Comparison of ENCODE assay signal across 11 cellular contexts in genomic region chr13:82758056-82758455, GRCh38.
DNase-seq lines count a peak whose midpoint lies in the region; ATAC-seq and TF ChIP-seq lines count a peak whose summit lies in the region.
"Had no signal": no experiment of that assay in that cellular context is flagged by ENCODE, and none has a peak within 500 bp of the region (broad histone marks: within the 10 kb centered on the region; RNA-seq: fewer than 3 reads in every experiment).

No MANE protein-coding gene starts in this region.

- H3K4me3 Mint-ChIP-seq in activated T-helper 17 cell treated with anti-CD3 and anti-CD28 coated beads, Interleukin-2, amount 50 U/mL, for 72 hours: no peak overlapping the region
- H3K4me3 Mint-ChIP-seq: naive B cell, T-cell had no signal

- H3K79me2 ChIP-seq in SK-N-SH (ENCODE audit: insufficient read depth): no peaks in the 10 kb centered on the region

- no peaks in the 10 kb centered on the region for H3K36me3 Mint-ChIP-seq in activated T-helper 17 cell treated with anti-CD3 and anti-CD28 coated beads, Interleukin-2, amount 50 U/mL, for 72 hours (ENCODE audit: low read depth)
- H3K36me3 Mint-ChIP-seq: naive B cell, T-cell had no signal

- peak; percentile 41 for TF ChIP-seq RAD21 in SK-N-SH (IDR thresholded peaks at IDR 0.05; ENCODE audit: low read length)

- peaks cover 5% of the 10 kb centered on the region for H3K9me3 Mint-ChIP-seq in activated T-helper 17 cell treated with anti-CD3 and anti-CD28 coated beads, Interleukin-2, amount 50 U/mL, for 72 hours

- H3K36me3 ChIP-seq in SK-N-SH (replicated peaks in 1 of 2; ENCODE audit: control insufficient read depth in 1 of 2, insufficient read depth in 2 of 2, low read length in 1 of 2): no peaks in the 10 kb centered on the region
- H3K36me3 ChIP-seq: esophagus muscularis mucosa had no signal

- H3K4me1 ChIP-seq in SK-N-SH (ENCODE audit: control insufficient read depth in 1 of 2, insufficient read depth in 2 of 2, low read depth in 1 of 2, low read length in 1 of 2): no peaks in the 10 kb centered on the region
- H3K4me1 ChIP-seq: esophagus muscularis mucosa had no signal

- ATAC-seq in HG02610 (IDR thresholded peaks at IDR 0.05; ENCODE audit: unreplicated experiment): peak; percentile 64
- ATAC-seq in activated T-helper 17 cell treated with anti-CD3 and anti-CD28 coated beads, Interleukin-2, amount 50 U/mL, for 72 hours (replicated peaks): no peak
- ATAC-seq: T-cell had no signal

- no peak overlapping the region for H3K27ac ChIP-seq in SK-N-SH (ENCODE audit: low read depth in 2 of 2, low read length in 1 of 2)
- H3K27ac ChIP-seq: esophagus muscularis mucosa had no signal

- H4K20me1 ChIP-seq in SK-N-SH (ENCODE audit: insufficient read depth): no peaks in the 10 kb centered on the region

- no peaks in the 10 kb centered on the region for H3K9me2 ChIP-seq in SK-N-SH

- POLR2A ChIA-PET in SK-N-SH (lab: Yijun Ruan, JAX): no interaction called here

- H3K27me3 Mint-ChIP-seq in activated T-helper 17 cell treated with anti-CD3 and anti-CD28 coated beads, Interleukin-2, amount 50 U/mL, for 72 hours: no peaks in the 10 kb centered on the region
- H3K27me3 Mint-ChIP-seq: naive B cell, T-cell had no signal

- DNase-seq in D341Med (ENCODE audit: low spot score) (peak; percentile 50), SK-N-SH (peak; percentile 37), iPS-NIHi7 (ENCODE audit: extremely low spot score) (peak; percentile 83), NCI-H2196 treated with DMSO at 0.1 percent for 48 hours (lab: John Stamatoyannopoulos, UW; ENCODE audit: unreplicated experiment) (no peak)
- no peak for DNase-seq in stimulated activated CD4-positive, alpha-beta T cell treated with anti-CD3 and anti-CD28 coated beads, Interleukin-12 subunit alpha, Interleukin-12 subunit beta, amount 100 ng/mL, for 4 hours
- DNase-seq in activated CD4-positive, CD25-positive, alpha-beta regulatory T cell (lab: John Stamatoyannopoulos, UW): no peak
- DNase-seq: naive B cell, T-cell had no signal

- H3F3A ChIP-seq in SK-N-SH (replicated peaks; ENCODE audit: insufficient read depth): no peaks in the 10 kb centered on the region

- no peak overlapping the region for H3K9ac ChIP-seq in SK-N-SH

- CTCF ChIA-PET in SK-N-SH (lab: Yijun Ruan, JAX): interaction anchor here (1.0 to 1.4 kb wide), 2 partner anchors 9 to 11 kb away, joined by 3 to 4 read pairs; no protein-coding TSS in a partner anchor

- H3K9me3 ChIP-seq in SK-N-SH: no peaks in the 10 kb centered on the region

- WGBS in SK-N-SH (ENCODE audit: low lambda C conversion rate): 38% methylated on average over 1 of the region's 1 CpG

- H3K27ac Mint-ChIP-seq in activated T-helper 17 cell treated with anti-CD3 and anti-CD28 coated beads, Interleukin-2, amount 50 U/mL, for 72 hours: no peak overlapping the region
- H3K27ac Mint-ChIP-seq: T-cell had no signal

- H3K27me3 ChIP-seq in SK-N-SH (ENCODE audit: insufficient read depth): no peaks in the 10 kb centered on the region
- H3K27me3 ChIP-seq: esophagus muscularis mucosa had no signal

- no peak overlapping the region for H3K4me2 ChIP-seq in SK-N-SH

- H2AFZ ChIP-seq in SK-N-SH (ENCODE audit: low read depth): no peak overlapping the region

- no peaks in the 10 kb centered on the region for H3K4me1 Mint-ChIP-seq in activated T-helper 17 cell treated with anti-CD3 and anti-CD28 coated beads, Interleukin-2, amount 50 U/mL, for 72 hours
- H3K4me1 Mint-ChIP-seq: naive B cell, T-cell had no signal

- H3K4me3 ChIP-seq in SK-N-SH (ENCODE audit: low read depth in 2 of 2, low read length in 1 of 2): peak overlapping the region in 1 of 2 experiments; percentile 0; a peak in 1 of 4 replicates
- H3K4me3 ChIP-seq: esophagus muscularis mucosa had no signal

- peak; percentile 62 for TF ChIP-seq CTCF in SK-N-SH (IDR thresholded peaks at IDR 0.05)

- no peak for TF ChIP-seq EP300 in SK-N-SH (IDR thresholded peaks at IDR 0.05; ENCODE audit: borderline replicate concordance in 1 of 2, low read depth in 1 of 2, low read length in 1 of 2)

TF ChIP-seq in SK-N-SH, 30 proteins besides CTCF, POLR2A, EP300 and RAD21:
- TF ChIP-seq GATA2 (CRISPR knock-in tag; IDR thresholded peaks at IDR 0.05): no peak
- TF ChIP-seq, protein P1, sequence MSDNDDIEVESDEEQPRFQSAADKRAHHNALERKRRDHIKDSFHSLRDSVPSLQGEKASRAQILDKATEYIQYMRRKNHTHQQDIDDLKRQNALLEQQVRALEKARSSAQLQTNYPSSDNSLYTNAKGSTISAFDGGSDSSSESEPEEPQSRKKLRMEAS (IDR thresholded peaks at IDR 0.05; ENCODE audit: low read depth): no peak
- peak; percentile 35 for TF ChIP-seq SMC3 (IDR thresholded peaks at IDR 0.05; ENCODE audit: low read depth, low read length)

Comparison
In these comparisons a context has a peak if more than half of its experiments do, and no peak if none do; other contexts are left out.
1. DNase-seq: peak in D341Med (single experiment), SK-N-SH (single experiment) and iPS-NIHi7 (single experiment); none in stimulated activated CD4-positive, alpha-beta T cell treated with anti-CD3 and anti-CD28 coated beads, Interleukin-12 subunit alpha, Interleukin-12 subunit beta, amount 100 ng/mL, for 4 hours (single experiment), NCI-H2196 treated with DMSO at 0.1 percent for 48 hours (single experiment) and activated CD4-positive, CD25-positive, alpha-beta regulatory T cell (0 of 4).